Comparison of ENCODE assay signal across 10 cellular contexts in genomic region chr4:132123870-132124623, GRCh38.
DNase-seq lines count a peak whose midpoint lies in the region; ATAC-seq and TF ChIP-seq lines count a peak whose summit lies in the region.
"Had no signal": no experiment of that assay in that cellular context is flagged by ENCODE, and none has a peak within 500 bp of the region (broad histone marks: within the 10 kb centered on the region; RNA-seq: fewer than 3 reads in every experiment).

No MANE protein-coding gene starts in this region.

- ATAC-seq in GM18502 (IDR thresholded peaks at IDR 0.05; ENCODE audit: poor library complexity, unreplicated experiment): peak; percentile 57
- peak; percentile 79 for ATAC-seq in HG02610 (IDR thresholded peaks at IDR 0.05; ENCODE audit: unreplicated experiment)
- ATAC-seq: PC-3 had no signal

- H3K27ac ChIP-seq in left ventricle myocardium inferior (replicated peaks): no peak overlapping the region

- DNase-seq in NCI-H226 (peak; percentile 4), foreskin fibroblast (peak; percentile 8 to 17), GM19240 (ENCODE audit: insufficient read length, low spot score) (no peak), left ventricle myocardium inferior (no peak), iPS-NIHi7 (ENCODE audit: extremely low spot score) (no peak), NCI-H1048 (lab: John Stamatoyannopoulos, UW) (no peak)
- DNase-seq: activated naive CD8-positive, alpha-beta T cell treated with anti-CD3 and anti-CD28 coated beads, Interleukin-2, amount 10 ng/mL, durations not matched to agents 7 days and 5 days; PC-3 had no signal

- intact Hi-C loops in left ventricle myocardium inferior (cut with micrococcal nuclease): no loop called here

- TF ChIP-seq CTCF in foreskin fibroblast (IDR thresholded peaks at IDR 0.05; ENCODE audit: low read depth, low read length): no peak
- TF ChIP-seq CTCF in left ventricle myocardium inferior (IDR thresholded peaks at IDR 0.05; ENCODE audit: borderline replicate concordance): no peak

- H3K27me3 ChIP-seq in left ventricle myocardium inferior (ENCODE audit: low read depth): no peaks in the 10 kb centered on the region

- H3K4me1 ChIP-seq in left ventricle myocardium inferior: no peaks in the 10 kb centered on the region

- no peaks in the 10 kb centered on the region for H3K36me3 ChIP-seq in left ventricle myocardium inferior

- H3K4me3 ChIP-seq in foreskin fibroblast (ENCODE audit: low read depth in 1 of 2, low read length in 2 of 2) (no peak overlapping the region), left ventricle myocardium inferior (no peak overlapping the region)

- H3K9me3 ChIP-seq in left ventricle myocardium inferior (replicated peaks): no peaks in the 10 kb centered on the region

Comparison
In these comparisons a context has a peak if more than half of its experiments do, and no peak if none do; other contexts are left out.
1. DNase-seq: peak in NCI-H226 (single experiment) and foreskin fibroblast (2 of 2); none in GM19240 (single experiment), left ventricle myocardium inferior (single experiment), iPS-NIHi7 (single experiment) and NCI-H1048 (single experiment).